ENCODE assay signal across 9 cellular contexts in genomic region chr16:1332618-1333148, GRCh38. TPM values are rescaled to one million over a fixed set of nuclear protein-coding genes. Genes with fewer than 3 reads are reported as not detected.
DNase-seq lines count a peak whose midpoint lies in the region; ATAC-seq and TF ChIP-seq lines count a peak whose summit lies in the region.
"Had no signal": no experiment of that assay in that cellular context is flagged by ENCODE, and none has a peak within 500 bp of the region (broad histone marks: within the 10 kb centered on the region; RNA-seq: fewer than 3 reads in every experiment).

No MANE protein-coding gene starts in this region.

- TF ChIP-seq CTCF in right lobe of liver (IDR thresholded peaks at IDR 0.05): no peak
- no peak for TF ChIP-seq CTCF in stomach (IDR thresholded peaks at IDR 0.05)
- no peak for TF ChIP-seq CTCF in thyroid gland (IDR thresholded peaks at IDR 0.05)

- H3K9me3 ChIP-seq in right lobe of liver (no peaks in the 10 kb centered on the region), stomach (peaks cover 0 to 8% (median 6%) of the 10 kb centered on the region in 4 donors), thyroid gland (no peaks in the 10 kb centered on the region)

- POLR2A ChIA-PET in activated CD8-positive, alpha-beta T cell treated with anti-CD3 and anti-CD28 coated beads, Interleukin-2, amount 10 ng/mL, durations not matched to agents 7 days and 5 days (lab: Charles Lee): interaction anchor here (1.3 to 3.0 kb wide), 4 partner anchors 10 to 23 kb away, joined by 3 to 15 read pairs (median 4); partner anchors contain the start of gene UBE2I

- CTCF ChIA-PET in activated CD8-positive, alpha-beta T cell treated with anti-CD3 and anti-CD28 coated beads, Interleukin-2, amount 10 ng/mL, durations not matched to agents 7 days and 5 days (lab: Charles Lee): interaction anchor here (1.0 to 2.0 kb wide), 2 partner anchors 10 to 32 kb away, joined by 3 to 8 read pairs; no protein-coding TSS in a partner anchor

- H3K27me3 Mint-ChIP-seq in activated T-cell treated with anti-CD3 and anti-CD28 coated beads, Interleukin-2, amount 50 U/mL, for 24 hours: peaks cover 39% of the 10 kb centered on the region
- peaks cover 30% of the 10 kb centered on the region for H3K27me3 Mint-ChIP-seq in activated CD8-positive, alpha-beta T cell treated with anti-CD3 and anti-CD28 coated beads, Interleukin-2, amount 10 ng/mL, durations not matched to agents 7 days and 5 days (ENCODE audit: low read depth)

- H3K27ac ChIP-seq in right lobe of liver (peak overlapping the region in 1 of 3 donors; percentile 29), stomach (peak overlapping the region in 1 of 5 donors; percentile 60), thyroid gland (no peak overlapping the region)

- intact Hi-C loops in right lobe of liver (cut with DNase I): no loop called here
- intact Hi-C loops in stomach (cut with DNase I; ENCODE audit: low total_unique reads): no loop called here
- intact Hi-C loops in thyroid gland (cut with DNase I): no loop called here

- TF ChIP-seq POLR2A in right lobe of liver (IDR thresholded peaks at IDR 0.05) (no peak), stomach (IDR thresholded peaks at IDR 0.05) (no peak), thyroid gland (IDR thresholded peaks at IDR 0.05) (no peak)

- no peak for TF ChIP-seq EP300 in stomach (IDR thresholded peaks at IDR 0.05)

- H3K4me1 ChIP-seq in right lobe of liver: peaks cover 0 to 24% (median 9%) of the 10 kb centered on the region in 4 donors
- H3K4me1 ChIP-seq in stomach: peaks cover 34 to 42% (median 37%) of the 10 kb centered on the region in 4 donors
- H3K4me1 ChIP-seq in thyroid gland: peaks cover 14 to 35% of the 10 kb centered on the region in 2 donors

- peak overlapping the region; percentile 20 to 39 (median 21) for H3K4me3 ChIP-seq in right lobe of liver
- peak overlapping the region; percentile 38 to 56 (median 42) for H3K4me3 ChIP-seq in stomach
- H3K4me3 ChIP-seq in thyroid gland (replicated peaks in 1 of 3): peak overlapping the region in 1 of 3 donors; percentile 23
- H3K4me3 ChIP-seq: MG63 had no signal

- peak overlapping the region; percentile 45 for H3K4me3 Mint-ChIP-seq in activated T-cell treated with anti-CD3 and anti-CD28 coated beads, Interleukin-2, amount 50 U/mL, for 24 hours
- H3K4me3 Mint-ChIP-seq in activated CD8-positive, alpha-beta T cell treated with anti-CD3 and anti-CD28 coated beads, Interleukin-2, amount 10 ng/mL, durations not matched to agents 7 days and 5 days: peak overlapping the region; percentile 36

- DNase-seq in activated T-cell treated with anti-CD3 and anti-CD28 coated beads, Interleukin-2, amount 50 U/mL, for 24 hours: no peak
- DNase-seq in activated T-cell treated with anti-CD3 and anti-CD28 coated beads for 4 hours (no peak), right lobe of liver (no peak), stomach (no peak), C1 segment of cervical spinal cord (lab: John Stamatoyannopoulos, UW) (no peak), thyroid gland (no peak), NCI-H1694 (lab: John Stamatoyannopoulos, UW) (no peak)
- DNase-seq in activated CD8-positive, alpha-beta T cell treated with anti-CD3 and anti-CD28 coated beads, Interleukin-2, amount 10 ng/mL, durations not matched to agents 7 days and 5 days: no peak
- DNase-seq: MG63 had no signal

- peak overlapping the region; percentile 54 for H3K27ac Mint-ChIP-seq in activated T-cell treated with anti-CD3 and anti-CD28 coated beads, Interleukin-2, amount 50 U/mL, for 24 hours
- H3K27ac Mint-ChIP-seq in activated CD8-positive, alpha-beta T cell treated with anti-CD3 and anti-CD28 coated beads, Interleukin-2, amount 10 ng/mL, durations not matched to agents 7 days and 5 days: no peak overlapping the region

- H3K27me3 ChIP-seq in right lobe of liver (peaks cover 0 to 8% of the 10 kb centered on the region in 2 donors), stomach (peaks cover 13 to 79% (median 53%) of the 10 kb centered on the region in 3 donors), thyroid gland (peaks cover 9% of the 10 kb centered on the region)

- no peaks in the 10 kb centered on the region for H3K36me3 Mint-ChIP-seq in activated T-cell treated with anti-CD3 and anti-CD28 coated beads, Interleukin-2, amount 50 U/mL, for 24 hours (ENCODE audit: low read depth)
- no peaks in the 10 kb centered on the region for H3K36me3 Mint-ChIP-seq in activated CD8-positive, alpha-beta T cell treated with anti-CD3 and anti-CD28 coated beads, Interleukin-2, amount 10 ng/mL, durations not matched to agents 7 days and 5 days (ENCODE audit: low read depth)

- H3K9me3 Mint-ChIP-seq in activated T-cell treated with anti-CD3 and anti-CD28 coated beads, Interleukin-2, amount 50 U/mL, for 24 hours: no peaks in the 10 kb centered on the region
- no peaks in the 10 kb centered on the region for H3K9me3 Mint-ChIP-seq in activated CD8-positive, alpha-beta T cell treated with anti-CD3 and anti-CD28 coated beads, Interleukin-2, amount 10 ng/mL, durations not matched to agents 7 days and 5 days (ENCODE audit: insufficient read depth)

- no peak for ATAC-seq in activated CD8-positive, alpha-beta T cell treated with anti-CD3 and anti-CD28 coated beads, Interleukin-2, amount 10 ng/mL, durations not matched to agents 7 days and 5 days
- ATAC-seq in right lobe of liver: no peak

- peaks cover 16% of the 10 kb centered on the region for H3K4me1 Mint-ChIP-seq in activated T-cell treated with anti-CD3 and anti-CD28 coated beads, Interleukin-2, amount 50 U/mL, for 24 hours (ENCODE audit: low read depth)
- peaks cover 15% of the 10 kb centered on the region for H3K4me1 Mint-ChIP-seq in activated CD8-positive, alpha-beta T cell treated with anti-CD3 and anti-CD28 coated beads, Interleukin-2, amount 10 ng/mL, durations not matched to agents 7 days and 5 days (ENCODE audit: low read depth)

- H3K36me3 ChIP-seq in right lobe of liver (no peaks in the 10 kb centered on the region), stomach (peaks cover 0 to 6% (median 0%) of the 10 kb centered on the region in 4 donors), thyroid gland (no peaks in the 10 kb centered on the region)
- H3K36me3 ChIP-seq: MG63 had no signal

- WGBS in right lobe of liver (ENCODE audit: insufficient coverage, low coverage, low lambda C conversion rate, missing lambda C conversion rate): 8% methylated on average over 10 of the region's 26 CpGs
- WGBS in stomach, 5 donors: 10 to 13% (median 11%) methylated on average over 23 to 26 of the region's 26 CpGs
- WGBS in thyroid gland, 2 donors: 4 to 10% methylated on average over 15 to 22 of the region's 26 CpGs

RNA-seq across cellular contexts. Expression of gene BAIAP3, which starts 0.8 kb away (rescaled TPM):
- under 1 TPM; 0.24 to 0.63 TPM for total RNA-seq in activated CD8-positive, alpha-beta T cell treated with anti-CD3 and anti-CD28 coated beads, Interleukin-2, amount 10 ng/mL, durations not matched to agents 7 days and 5 days
- total RNA-seq in right lobe of liver: 1 to 10 TPM; 5.4 to 7.6 (median 5.8) TPM
- 10 to 100 TPM in 1 of 5 donors, 1 to 10 TPM in 4; 3.7 to 94.7 (median 6.7) TPM for total RNA-seq in stomach
- polyA plus RNA-seq in stomach: 1 to 10 TPM; 1.5 to 3.6 (median 2.5) TPM
- 1 to 10 TPM in 2 of 4 donors, under 1 TPM in 2; 0.45 to 3.0 (median 1.6) TPM for total RNA-seq in thyroid gland

RNA-seq across cellular contexts. Expression of gene TSR3, which starts 19.0 kb away (rescaled TPM):
- total RNA-seq in activated CD8-positive, alpha-beta T cell treated with anti-CD3 and anti-CD28 coated beads, Interleukin-2, amount 10 ng/mL, durations not matched to agents 7 days and 5 days: 10 to 100 TPM; 48.5 to 50.7 TPM
- total RNA-seq in right lobe of liver: 10 to 100 TPM; 20.7 to 66.5 (median 24.5) TPM
- 100 to 1,000 TPM in 1 of 5 donors, 10 to 100 TPM in 3, 1 to 10 TPM in 1; 9.3 to 441 (median 41.1) TPM for total RNA-seq in stomach
- polyA plus RNA-seq in stomach: 10 to 100 TPM; 65.6 to 74.5 (median 71.9) TPM
- 100 to 1,000 TPM in 2 of 4 donors, 10 to 100 TPM in 2; 84.1 to 107 (median 96.7) TPM for total RNA-seq in thyroid gland

RNA-seq across cellular contexts. Expression of gene GNPTG, which starts 19.0 kb away (rescaled TPM):
- total RNA-seq in activated CD8-positive, alpha-beta T cell treated with anti-CD3 and anti-CD28 coated beads, Interleukin-2, amount 10 ng/mL, durations not matched to agents 7 days and 5 days: 10 to 100 TPM; 24.2 to 25.1 TPM
- total RNA-seq in right lobe of liver (10 to 100 TPM; 44.3 to 72.8 (median 63.0) TPM), stomach (10 to 100 TPM; 32.5 to 87.9 (median 42.0) TPM), thyroid gland (100 to 1,000 TPM in 1 of 4 donors, 10 to 100 TPM in 3; 53.6 to 121 (median 70.0) TPM)
- polyA plus RNA-seq in stomach: 10 to 100 TPM; 30.0 to 56.1 (median 30.4) TPM

RNA-seq across cellular contexts. Expression of gene UBE2I, which starts 23.2 kb away (rescaled TPM):
- total RNA-seq in activated CD8-positive, alpha-beta T cell treated with anti-CD3 and anti-CD28 coated beads, Interleukin-2, amount 10 ng/mL, durations not matched to agents 7 days and 5 days: 100 to 1,000 TPM; 207 to 237 TPM
- 10 to 100 TPM; 25.0 to 48.0 (median 39.3) TPM for total RNA-seq in right lobe of liver
- 10 to 100 TPM; 42.0 to 71.0 (median 48.0) TPM for total RNA-seq in stomach
- 10 to 100 TPM; 42.2 to 48.2 (median 42.6) TPM for polyA plus RNA-seq in stomach
- 100 to 1,000 TPM in 1 of 4 donors, 10 to 100 TPM in 3; 43.4 to 107 (median 79.6) TPM for total RNA-seq in thyroid gland
